Comparison of ENCODE assay signal across 1 cellular context in genomic region chr2:174027956-174028355, GRCh38.
TF ChIP-seq lines count a peak whose summit lies in the region.

No MANE protein-coding gene starts in this region.

TF ChIP-seq in SK-N-SH, 30 proteins besides CTCF, POLR2A, EP300 and RAD21 (continued from another document):
- TF ChIP-seq USF1 (IDR thresholded peaks at IDR 0.05; ENCODE audit: borderline replicate concordance, low read depth) = no peak
- TF ChIP-seq EZH2phosphoT487 (IDR thresholded peaks at IDR 0.05; ENCODE audit: borderline replicate concordance, low read depth) = no peak
- no peak for TF ChIP-seq NFIC (IDR thresholded peaks at IDR 0.05; ENCODE audit: borderline replicate concordance)
- no peak for TF ChIP-seq IRF3 (IDR thresholded peaks at IDR 0.05; ENCODE audit: low read depth, low read length)
- no peak for TF ChIP-seq MAX (IDR thresholded peaks at IDR 0.05; ENCODE audit: low read depth)
TF ChIP-seq in SK-N-SH: peak in this region for 0.
